23 cellular contexts compared by ENCODE assay signal in the genomic region with DNA sequence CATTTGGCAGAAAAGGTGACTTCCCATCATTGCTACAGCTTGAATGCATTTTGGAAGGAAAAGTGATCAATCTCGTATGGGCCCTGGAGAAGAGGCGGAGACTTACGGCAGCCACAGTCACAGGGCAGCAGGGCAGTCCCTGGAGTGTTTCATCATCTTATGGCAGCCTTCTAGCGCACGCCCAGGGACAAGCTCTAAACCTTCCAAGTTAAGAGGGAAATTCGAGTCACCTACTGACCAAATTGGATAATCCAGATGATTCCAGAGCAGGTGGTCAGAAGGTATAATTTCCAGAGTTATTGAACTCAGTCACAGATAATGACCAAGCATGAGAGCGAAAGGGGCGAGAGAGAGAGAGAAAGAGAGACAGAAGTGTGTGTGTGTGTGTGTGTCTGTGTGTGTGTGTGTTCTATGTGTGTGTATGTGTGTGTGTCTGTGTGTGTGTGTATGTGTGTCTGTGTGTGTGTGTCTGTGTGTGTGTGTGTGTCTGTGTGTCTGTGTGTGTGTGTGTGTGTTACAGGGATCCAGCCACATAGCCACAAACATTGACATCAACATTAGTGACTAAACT.
DNase-seq lines count a peak whose midpoint lies in the region; ATAC-seq and TF ChIP-seq lines count a peak whose summit lies in the region.
"Had no signal": no experiment of that assay in that cellular context is flagged by ENCODE, and none has a peak within 500 bp of the region (broad histone marks: within the 10 kb centered on the region; RNA-seq: fewer than 3 reads in every experiment).

No MANE protein-coding gene starts in this region.

- H3K9me3 ChIP-seq in heart right ventricle (no peaks in the 10 kb centered on the region), hepatocyte (ENCODE audit: low read depth) (no peaks in the 10 kb centered on the region)
- H3K9me3 ChIP-seq: A549, HAP-1, Peyer's patch, prostate gland, uterus had no signal

- H3K4me3 ChIP-seq in heart right ventricle (no peak overlapping the region), hepatocyte (no peak overlapping the region)
- H3K4me3 ChIP-seq: A549, HAP-1, Peyer's patch, prostate gland, uterus had no signal

- no peaks in the 10 kb centered on the region for H3K79me2 ChIP-seq in hepatocyte

- H3K4me1 ChIP-seq in heart right ventricle (no peaks in the 10 kb centered on the region), hepatocyte (ENCODE audit: insufficient read depth) (no peaks in the 10 kb centered on the region)
- H3K4me1 ChIP-seq: A549, foreskin keratinocyte, HAP-1, Peyer's patch, prostate gland, uterus had no signal

- H3K27me3 ChIP-seq in heart right ventricle, result peaks cover 0 to 16% (median 0%) of the 10 kb centered on the region in 7 donors
- H3K27me3 ChIP-seq in hepatocyte, result peaks cover 3% of the 10 kb centered on the region
- H3K27me3 ChIP-seq: foreskin keratinocyte, Peyer's patch, uterus had no signal

- H2AFZ ChIP-seq in hepatocyte, result no peak overlapping the region

- WGBS in heart right ventricle, 2 donors, result 55 to 56% methylated on average over 8 of the region's 8 CpGs
- WGBS in hepatocyte (ENCODE audit: low lambda C conversion rate, missing lambda C conversion rate), result 64% methylated on average over 7 of the region's 8 CpGs

- no peaks in the 10 kb centered on the region for H4K20me1 ChIP-seq in hepatocyte (ENCODE audit: insufficient read depth, poor library complexity, severe bottlenecking)

- no peaks in the 10 kb centered on the region for H3K36me3 ChIP-seq in heart right ventricle
- H3K36me3 ChIP-seq in hepatocyte (replicated peaks; ENCODE audit: insufficient read depth, low read depth), result no peaks in the 10 kb centered on the region
- H3K36me3 ChIP-seq: HAP-1, Peyer's patch, prostate gland, uterus had no signal

- H3K27ac ChIP-seq in heart right ventricle, result no peak overlapping the region
- no peak overlapping the region for H3K27ac ChIP-seq in hepatocyte
- H3K27ac ChIP-seq: foreskin keratinocyte, Peyer's patch, prostate gland, uterus had no signal

- intact Hi-C loops in cardiac septum (cut with DNase I) (no loop called here), heart right ventricle (cut with DNase I) (no loop called here)

- no peaks in the 10 kb centered on the region for H3K9me2 ChIP-seq in hepatocyte (replicated peaks; ENCODE audit: insufficient read depth)

- no peak overlapping the region for H3K4me2 ChIP-seq in hepatocyte
- H3K4me2 ChIP-seq: A549 had no signal

- DNase-seq in cardiac septum (ENCODE audit: low spot score) (peak; percentile 20), heart right ventricle (no peak), ecto neural progenitor cell (ENCODE audit: low spot score) (peak; percentile 32), left kidney (ENCODE audit: low read depth, low spot score) (peak; percentile 19), activated gamma-delta T cell (lab: John Stamatoyannopoulos, UW) (no peak), AG08396 (ENCODE audit: low spot score) (no peak), hepatocyte (ENCODE audit: low spot score) (no peak)
- DNase-seq: activated CD4-positive, alpha-beta T cell treated with anti-CD3 and anti-CD28 coated beads, Interleukin-2, amount 10 ng/mL, durations not matched to agents 24 days and 14 days; activated naive CD8-positive, alpha-beta T cell treated with anti-CD3 and anti-CD28 coated beads, Interleukin-2, amount 50 U/mL, for 24 hours; activated T-cell treated with anti-CD3 and anti-CD28 coated beads, Interleukin-2, amount 50 U/mL, for 4 hours; foreskin keratinocyte; left colon; NCI-H1436 treated with DMSO at 0.1 percent for 48 hours; Peyer's patch; SIG-M5; stimulated activated CD4-positive, alpha-beta T cell treated with anti-CD3 and anti-CD28 coated beads, Interleukin-15, amount 100 ng/mL, for 24 hours; stimulated activated naive CD4-positive, alpha-beta T cell treated with Interleukin-2 at 50 U/mL for 16 hours; T1000; uterus had no signal

- TF ChIP-seq CTCF in heart right ventricle (IDR thresholded peaks at IDR 0.05) (no peak), hepatocyte (IDR thresholded peaks at IDR 0.05; ENCODE audit: poor library complexity) (no peak)

- ATAC-seq in heart right ventricle, result no peak
- no peak for ATAC-seq in HG03469 (IDR thresholded peaks at IDR 0.05; ENCODE audit: unreplicated experiment)
- ATAC-seq: activated naive CD8-positive, alpha-beta T cell treated with anti-CD3 and anti-CD28 coated beads, Interleukin-2, amount 50 U/mL, for 24 hours; activated T-cell treated with anti-CD3 and anti-CD28 coated beads, Interleukin-2, amount 50 U/mL, for 4 hours; foreskin keratinocyte; left colon had no signal

Comparison
In these comparisons a context has a peak if more than half of its experiments do, and no peak if none do; other contexts are left out.
1. DNase-seq: peak in cardiac septum (single experiment), ecto neural progenitor cell (single experiment) and left kidney (single experiment); none in heart right ventricle (0 of 2), activated gamma-delta T cell (single experiment), AG08396 (single experiment) and hepatocyte (single experiment).